Comparison of ENCODE assay signal across 12 cellular contexts in genomic region chr2:229429529-229430067, GRCh38.
"Had no signal": no experiment of that assay in that cellular context is flagged by ENCODE, and none has a peak within 500 bp of the region (broad histone marks: within the 10 kb centered on the region; RNA-seq: fewer than 3 reads in every experiment).

No MANE protein-coding gene starts in this region.

- H3K27ac ChIP-seq: psoas muscle had no signal

- H3K4me3 Mint-ChIP-seq: activated CD4-positive, alpha-beta T cell treated with anti-CD3 and anti-CD28 coated beads, Interleukin-2, amount 10 ng/mL, durations not matched to agents 24 days and 14 days; activated naive CD4-positive, alpha-beta T cell treated with anti-CD3 and anti-CD28 coated beads for 36 hours; activated T-helper 17 cell treated with anti-CD3 and anti-CD28 coated beads, Interleukin-2, amount 50 U/mL, for 72 hours; memory B cell; nephron progenitor cell had no signal

- ATAC-seq: activated T-helper 17 cell treated with anti-CD3 and anti-CD28 coated beads, Interleukin-2, amount 50 U/mL, for 72 hours; left colon had no signal

- H3K4me1 ChIP-seq: psoas muscle had no signal

- H3K27ac Mint-ChIP-seq: activated CD4-positive, alpha-beta T cell treated with anti-CD3 and anti-CD28 coated beads, Interleukin-2, amount 10 ng/mL, durations not matched to agents 24 days and 14 days; activated naive CD4-positive, alpha-beta T cell treated with anti-CD3 and anti-CD28 coated beads for 36 hours; activated T-helper 17 cell treated with anti-CD3 and anti-CD28 coated beads, Interleukin-2, amount 50 U/mL, for 72 hours; memory B cell; nephron progenitor cell had no signal

- FAIRE-seq: urothelium cell line had no signal

- H3K9me3 ChIP-seq: psoas muscle had no signal

- H3K9me3 Mint-ChIP-seq: activated CD4-positive, alpha-beta T cell treated with anti-CD3 and anti-CD28 coated beads, Interleukin-2, amount 10 ng/mL, durations not matched to agents 24 days and 14 days; activated naive CD4-positive, alpha-beta T cell treated with anti-CD3 and anti-CD28 coated beads for 36 hours; activated T-helper 17 cell treated with anti-CD3 and anti-CD28 coated beads, Interleukin-2, amount 50 U/mL, for 72 hours; memory B cell; nephron progenitor cell had no signal

- H3K4me1 Mint-ChIP-seq: activated CD4-positive, alpha-beta T cell treated with anti-CD3 and anti-CD28 coated beads, Interleukin-2, amount 10 ng/mL, durations not matched to agents 24 days and 14 days; activated T-helper 17 cell treated with anti-CD3 and anti-CD28 coated beads, Interleukin-2, amount 50 U/mL, for 72 hours; memory B cell had no signal

- H3K36me3 Mint-ChIP-seq: memory B cell had no signal

- DNase-seq: activated CD4-positive, alpha-beta T cell treated with anti-CD3 and anti-CD28 coated beads, Interleukin-2, amount 10 ng/mL, durations not matched to agents 24 days and 14 days; activated naive CD4-positive, alpha-beta T cell treated with anti-CD3 and anti-CD28 coated beads for 36 hours; dermis blood vessel endothelial cell; glutamatergic neuron; left colon; nephron progenitor cell; psoas muscle; stimulated activated CD4-positive, alpha-beta T cell treated with anti-CD3 and anti-CD28 coated beads, Interleukin-2, amount 100 ng/mL, for 48 hours; stimulated activated naive CD4-positive, alpha-beta T cell treated with Interleukin-2 at 50 U/mL for 16 hours had no signal

- H3K4me3 ChIP-seq: psoas muscle had no signal

- H3K27me3 Mint-ChIP-seq: activated CD4-positive, alpha-beta T cell treated with anti-CD3 and anti-CD28 coated beads, Interleukin-2, amount 10 ng/mL, durations not matched to agents 24 days and 14 days had no signal
